In the genomic region with DNA sequence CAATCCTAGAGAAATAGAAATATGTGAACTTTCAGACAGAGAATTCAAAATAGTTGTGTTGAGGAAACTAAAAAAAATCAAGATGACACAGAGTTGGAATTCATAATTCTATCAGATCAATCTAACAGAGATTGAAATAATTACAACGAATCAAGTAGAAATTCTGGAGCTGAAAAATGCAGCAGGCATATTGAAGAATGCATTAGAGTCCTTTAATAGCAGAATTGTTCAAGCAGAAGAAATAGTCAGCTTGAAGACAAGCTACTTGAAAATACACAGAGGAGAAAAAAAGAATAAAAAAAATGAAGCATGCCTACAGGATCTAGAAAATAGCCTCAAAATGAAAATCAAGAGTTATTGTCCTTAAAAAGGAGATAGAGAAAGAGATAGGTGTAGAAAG, we compare ENCODE assay signal across 27 cellular contexts.
"Had no signal": no experiment of that assay in that cellular context is flagged by ENCODE, and none has a peak within 500 bp of the region (broad histone marks: within the 10 kb centered on the region; RNA-seq: fewer than 3 reads in every experiment).

No MANE protein-coding gene starts in this region.

- H3K4me3 ChIP-seq: stomach, suprapubic skin, testis, thoracic aorta, thyroid gland, tibial artery, tibial nerve, transverse colon, upper lobe of left lung, upper lobe of right lung, uterus, vagina had no signal

- H3K27me3 ChIP-seq: stomach, suprapubic skin, testis, thyroid gland, tibial artery, tibial nerve, transverse colon, upper lobe of left lung, upper lobe of right lung, uterus, vagina had no signal

- H3K27ac ChIP-seq: stomach, suprapubic skin, testis, thoracic aorta, thyroid gland, tibial artery, tibial nerve, transverse colon, upper lobe of left lung, upper lobe of right lung, uterus, vagina had no signal

- H3K9me3 ChIP-seq: testis, thyroid gland, upper lobe of right lung had no signal

- H3K36me3 ChIP-seq: stomach, suprapubic skin, thoracic aorta, thyroid gland, tibial artery, transverse colon, upper lobe of left lung, upper lobe of right lung, uterus, vagina had no signal

- H3K4me1 ChIP-seq: stomach, suprapubic skin, testis, thyroid gland, tibial artery, tibial nerve, transverse colon, upper lobe of left lung, upper lobe of right lung, uterus, vagina had no signal

- FAIRE-seq: urothelium cell line had no signal

- DNase-seq: stimulated activated CD4-positive, alpha-beta T cell treated with anti-CD3 and anti-CD28 coated beads, Interleukin-2, amount 100 ng/mL, for 48 hours; stimulated activated CD4-positive, alpha-beta T cell treated with anti-CD3 and anti-CD28 coated beads, Interleukin-4, amount 100 ng/mL, for 1 hour; stimulated activated CD4-positive, alpha-beta T cell treated with anti-CD3 and anti-CD28 coated beads, Interleukin-4, amount 100 ng/mL, for 24 hours; stimulated activated CD4-positive, alpha-beta T cell treated with anti-CD3 and anti-CD28 coated beads, Interleukin-4, amount 100 ng/mL, for 4 hours; stimulated activated CD8-positive, alpha-beta memory T cell treated with anti-CD3 and anti-CD28 coated beads, Interleukin-4, amount 100 ng/mL, for 48 hours; stimulated activated naive B cell treated with anti-CD40 and anti-IgM and Interleukin-4, amounts not matched to agents 10 μg/mL and 1 μg/mL and 100 μg/mL, for 72 hours; stimulated activated naive CD4-positive, alpha-beta T cell; stimulated activated naive CD4-positive, alpha-beta T cell treated with Interleukin-2 at 50 U/mL for 16 hours; stimulated activated naive CD8-positive, alpha-beta T cell treated with anti-CD3 and anti-CD28 coated beads, Interleukin-15, amount 100 ng/mL, for 72 hours; stimulated activated naive CD8-positive, alpha-beta T cell treated with anti-CD3 and anti-CD28 coated beads, Interleukin-15, Interleukin-2, amounts not matched to agents 100 U/mL and 50 U/mL, for 24 hours; stomach; substantia nigra; testis; thyroid gland; tibial artery; transverse colon; trophoblast cell; upper lobe of left lung; upper lobe of right lung; uterus had no signal

- ATAC-seq: stimulated activated effector memory CD8-positive, alpha-beta T cell treated with anti-CD3 and anti-CD28 coated beads, Interleukin-12 subunit alpha, Interleukin-12 subunit beta, amount 100 ng/mL, for 72 hours; stimulated activated memory B cell treated with anti-CD40 and anti-IgM and Interleukin-4, amounts not matched to agents 10 μg/mL and 1 μg/mL and 100 μg/mL, for 72 hours; stimulated activated naive B cell treated with anti-CD40 and anti-IgM and Interleukin-4, amounts not matched to agents 10 μg/mL and 1 μg/mL and 100 μg/mL, for 72 hours; stimulated activated naive CD8-positive, alpha-beta T cell treated with anti-CD3 and anti-CD28 coated beads, Interleukin-15, amount 100 ng/mL, for 72 hours; stimulated activated naive CD8-positive, alpha-beta T cell treated with anti-CD3 and anti-CD28 coated beads, Interleukin-15, Interleukin-2, amounts not matched to agents 100 U/mL and 50 U/mL, for 24 hours; upper lobe of right lung had no signal
